Comparison of ENCODE assay signal across 23 cellular contexts in genomic region chr2:92073036-92073814, GRCh38.
DNase-seq lines count a peak whose midpoint lies in the region; ATAC-seq, FAIRE-seq and TF ChIP-seq lines count a peak whose summit lies in the region.
"Had no signal": no experiment of that assay in that cellular context is flagged by ENCODE, and none has a peak within 500 bp of the region (broad histone marks: within the 10 kb centered on the region; RNA-seq: fewer than 3 reads in every experiment).

No MANE protein-coding gene starts in this region.

- H3K79me2 ChIP-seq in HepG2 (ENCODE audit: insufficient read depth, low read length): no peaks in the 10 kb centered on the region

- H3K27ac ChIP-seq in IMR-90 (ENCODE audit: insufficient read depth, low read length) (no peak overlapping the region), HepG2 (ENCODE audit: extremely low read length, insufficient read depth, low read length) (no peak overlapping the region), spleen (no peak overlapping the region)
- H3K27ac ChIP-seq: adrenal gland, colonic mucosa, esophagus squamous epithelium, gastroesophageal sphincter, RWPE1, skin epidermis, thyroid gland had no signal

- H3K23ac ChIP-seq in IMR-90 (ENCODE audit: low read depth, low read length): no peak overlapping the region

- WGBS in IMR-90 (ENCODE audit: extremely low coverage in 2 of 2, insufficient read length in 1 of 2), 2 experiments: 91% methylated on average over 25 of the region's 60 CpGs; no CpG with 5 or more reads in 1 of the 2 experiments
- 90% methylated on average over 60 of the region's 60 CpGs for WGBS in HepG2 (ENCODE audit: low lambda C conversion rate)
- 93 to 95% (median 94%) methylated on average over 56 to 60 of the region's 60 CpGs for WGBS in spleen, 5 donors

- no peaks in the 10 kb centered on the region for H3K9me1 ChIP-seq in IMR-90 (ENCODE audit: insufficient read depth, low read length)

- H3K79me1 ChIP-seq in IMR-90 (ENCODE audit: low read depth in 1 of 2, low read length in 2 of 2): no peaks in the 10 kb centered on the region

- H2AK9ac ChIP-seq in IMR-90 (replicated peaks; ENCODE audit: low read depth, low read length, poor library complexity): no peak overlapping the region

- no peak for TF ChIP-seq RAD21 in IMR-90 (IDR thresholded peaks at IDR 0.05; ENCODE audit: low read length)
- no peak for TF ChIP-seq RAD21 in HepG2 (CRISPR knock-in tag; IDR thresholded peaks at IDR 0.05)

- H2BK5ac ChIP-seq in IMR-90 (ENCODE audit: low read depth, low read length, poor library complexity, severe bottlenecking): no peak overlapping the region

- POLR2A ChIA-PET in IMR-90 (lab: Charles Lee; ENCODE audit: unreplicated experiment): no interaction called here
- POLR2A ChIA-PET in HepG2 (lab: Yijun Ruan, JAX): no interaction called here

- no peak overlapping the region for H3K56ac ChIP-seq in IMR-90 (ENCODE audit: extremely low read depth, insufficient read depth, low read length)

- H3K4me1 ChIP-seq in IMR-90 (ENCODE audit: control insufficient read depth, insufficient read depth, low read length) (no peaks in the 10 kb centered on the region), HepG2 (ENCODE audit: insufficient read depth, low read length) (no peaks in the 10 kb centered on the region), spleen (no peaks in the 10 kb centered on the region)
- H3K4me1 ChIP-seq: adrenal gland, colonic mucosa, esophagus squamous epithelium, gastroesophageal sphincter, thyroid gland had no signal

- H3K4me2 ChIP-seq in IMR-90 (ENCODE audit: low read depth, low read length): no peak overlapping the region
- H3K4me2 ChIP-seq in HepG2 (ENCODE audit: low read depth, low read length): no peak overlapping the region

- H2BK20ac ChIP-seq in IMR-90 (ENCODE audit: low read depth, low read length): no peak overlapping the region

- H2AFZ ChIP-seq in IMR-90 (replicated peaks; ENCODE audit: low read length, poor library complexity): no peak overlapping the region
- H2AFZ ChIP-seq in HepG2 (ENCODE audit: low read length): no peak overlapping the region

- no peak for ATAC-seq in IMR-90 (ENCODE audit: low read depth)
- ATAC-seq in HepG2: no peak
- no peak for ATAC-seq in HG03280 (IDR thresholded peaks at IDR 0.05; ENCODE audit: unreplicated experiment)
- ATAC-seq in HG03159 (IDR thresholded peaks at IDR 0.05; ENCODE audit: unreplicated experiment): no peak
- ATAC-seq: gastroesophageal sphincter had no signal

- dilution Hi-C loops in IMR-90 (cut with HindIII; ENCODE audit: low sequenced_read_pairs, unreplicated experiment): no loop called here

- H4K20me1 ChIP-seq in IMR-90 (ENCODE audit: insufficient read depth, low read length) (no peaks in the 10 kb centered on the region), HepG2 (ENCODE audit: insufficient read depth, low read length) (no peaks in the 10 kb centered on the region)

- FAIRE-seq in HepG2 (lab: Jason Lieb, UNC): no peak
- FAIRE-seq: GM12891 had no signal

- H3K9me3 ChIP-seq in IMR-90 (ENCODE audit: control insufficient read depth, insufficient read depth, low read length) (peaks cover 6% of the 10 kb centered on the region; the same call in 1 of the 2 replicates), HepG2 (ENCODE audit: low read length) (no peaks in the 10 kb centered on the region), spleen (peaks cover 0 to 42% (median 24%) of the 10 kb centered on the region in 8 donors)
- H3K9me3 ChIP-seq: adrenal gland, colonic mucosa, thyroid gland had no signal

- TF ChIP-seq CTCF in IMR-90 (conservative IDR thresholded peaks at IDR 0.05; ENCODE audit: low read depth, low read length) (no peak), HepG2 (CRISPR knock-in tag; IDR thresholded peaks at IDR 0.05) (no peak), spleen (IDR thresholded peaks at IDR 0.05 in 8 of 11, conservative IDR thresholded peaks at IDR 0.05 in 3 of 11) (no peak)

- intact Hi-C loops in IMR-90 (cut with micrococcal nuclease) (no loop called here), HepG2 (cut with micrococcal nuclease; ENCODE audit: unreplicated experiment) (no loop called here), spleen (cut with DNase I; ENCODE audit: low total_unique reads) (no loop called here)

- no peak overlapping the region for H2BK120ac ChIP-seq in IMR-90 (ENCODE audit: low read depth, low read length)

- TF ChIP-seq POLR2A in IMR-90 (IDR thresholded peaks at IDR 0.05; ENCODE audit: low read depth, low read length) (no peak), HepG2 (IDR thresholded peaks at IDR 0.05; ENCODE audit: insufficient read depth in 1 of 2, low read depth in 2 of 2, low read length in 2 of 2) (no peak), spleen (IDR thresholded peaks at IDR 0.05) (no peak)

- no peak overlapping the region for H3K18ac ChIP-seq in IMR-90 (ENCODE audit: low read depth, low read length)

- no peak overlapping the region for H2BK15ac ChIP-seq in IMR-90 (ENCODE audit: low read depth, low read length)

- H3K4me3 ChIP-seq in IMR-90 (ENCODE audit: insufficient read depth, low read depth, low read length) (no peak overlapping the region), HepG2 (replicated peaks in 1 of 3; ENCODE audit: insufficient read depth in 1 of 3, low read depth in 2 of 3, low read length in 3 of 3) (no peak overlapping the region), spleen (no peak overlapping the region)
- H3K4me3 ChIP-seq: adrenal gland, colonic mucosa, esophagus squamous epithelium, gastroesophageal sphincter, skin epidermis, thyroid gland had no signal

- H4K5ac ChIP-seq in IMR-90 (ENCODE audit: low read depth, low read length): no peak overlapping the region

- H3K27me3 ChIP-seq in IMR-90 (ENCODE audit: control insufficient read depth, insufficient read depth, low read length) (no peaks in the 10 kb centered on the region), HepG2 (ENCODE audit: control insufficient read depth in 1 of 2, insufficient read depth in 2 of 2, low read length in 2 of 2) (no peaks in the 10 kb centered on the region), spleen (replicated peaks in 1 of 7) (no peaks in the 10 kb centered on the region)
- H3K27me3 ChIP-seq: adrenal gland, colonic mucosa, esophagus squamous epithelium, thyroid gland had no signal

- H2AK5ac ChIP-seq in IMR-90 (ENCODE audit: low read depth, low read length): no peak overlapping the region

- no peak overlapping the region for H3K4ac ChIP-seq in IMR-90 (ENCODE audit: low read depth, low read length)

- CTCF ChIA-PET in IMR-90 (lab: Yijun Ruan, JAX): no interaction called here
- CTCF ChIA-PET in HepG2 (lab: Yijun Ruan, JAX; ENCODE audit: low intra/inter-chr PET ratio, low total read pairs): no interaction called here

- no peaks in the 10 kb centered on the region for H3K36me3 ChIP-seq in IMR-90 (ENCODE audit: control insufficient read depth, insufficient read depth, low read length)
- no peaks in the 10 kb centered on the region for H3K36me3 ChIP-seq in HepG2 (replicated peaks in 1 of 2; ENCODE audit: control insufficient read depth in 1 of 2, insufficient read depth in 2 of 2, low read length in 2 of 2)
- no peaks in the 10 kb centered on the region for H3K36me3 ChIP-seq in spleen
- H3K36me3 ChIP-seq: adrenal gland, colonic mucosa, esophagus squamous epithelium, gastroesophageal sphincter, thyroid gland had no signal

- H4K91ac ChIP-seq in IMR-90 (ENCODE audit: insufficient read depth, low read depth, low read length): no peak overlapping the region

- DNase-seq in GM03348 (ENCODE audit: low spot score): peak; percentile 0
- no peak for DNase-seq in IMR-90
- no peak for DNase-seq in HepG2 (ENCODE audit: low spot score)
- DNase-seq in spleen: peak; percentile 48
- no peak for DNase-seq in NCI-H1436 treated with DMSO at 0.1 percent for 48 hours (lab: John Stamatoyannopoulos, UW)
- DNase-seq in NCI-H226: no peak
- DNase-seq: activated gamma-delta T cell treated with Interleukin-2 at 50 U/mL for 16 hours; AML-193; colonic mucosa; esophagus squamous epithelium; Karpas-422; midbrain; NCI-H187 treated with DMSO at 0.1 percent for 48 hours; stimulated activated naive CD4-positive, alpha-beta T cell; T-helper 9 cell; thyroid gland had no signal

- TF ChIP-seq EP300 in HepG2 (IDR thresholded peaks at IDR 0.05; ENCODE audit: low read depth in 2 of 2, low read length in 2 of 2) (no peak), HepG2 (CRISPR knock-in tag; IDR thresholded peaks at IDR 0.05; ENCODE audit: borderline replicate concordance) (no peak)

- H3K9ac ChIP-seq in IMR-90 (ENCODE audit: low read depth, low read length): no peak overlapping the region
- no peak overlapping the region for H3K9ac ChIP-seq in HepG2 (ENCODE audit: insufficient read depth, low read depth, low read length)

- in situ Hi-C loops in IMR-90 (cut with MboI; ENCODE audit: low sequenced_read_pairs): no loop called here
- in situ Hi-C loops in HepG2 (cut with HindIII; ENCODE audit: extremely low pct_ligation_motif_present, low pct_unique_long_range_greater_than_20kb): no loop called here

- no peak overlapping the region for H4K8ac ChIP-seq in IMR-90 (ENCODE audit: low read depth in 2 of 2, low read length in 2 of 2)

- H3K14ac ChIP-seq in IMR-90 (replicated peaks; ENCODE audit: low read depth, low read length): no peak overlapping the region

- no TSS peak for BruUV-seq in IMR-90 (replicated peaks; lab: Mats Ljungman, UMichigan)
- BruUV-seq in HepG2 (replicated peaks; lab: Mats Ljungman, UMichigan): no TSS peak

TF ChIP-seq in IMR-90, 13 proteins besides CTCF, POLR2A, EP300 and RAD21:
- TF ChIP-seq MAZ (IDR thresholded peaks at IDR 0.05; ENCODE audit: borderline replicate concordance, low read depth, low read length) (no peak), MXI1 (IDR thresholded peaks at IDR 0.05; ENCODE audit: borderline replicate concordance, low read depth, low read length) (no peak), BHLHE40 (IDR thresholded peaks at IDR 0.05; ENCODE audit: low read depth, low read length) (no peak), MAFK (IDR thresholded peaks at IDR 0.05; ENCODE audit: low read depth, low read length) (peak; percentile 82)
TF ChIP-seq in IMR-90: peak in this region for 1.

TF ChIP-seq in HepG2, 621 proteins besides CTCF, POLR2A, EP300 and RAD21:
- TF ChIP-seq HNRNPL (IDR thresholded peaks at IDR 0.05; ENCODE audit: low read depth, low read length): 0 out of 2 replicates have a peak, but pooled peaks have one; percentile 8
- no peak for TF ChIP-seq ATAD3A (CRISPR knock-in tag; IDR thresholded peaks at IDR 0.05)
- peak; percentile 96 for TF ChIP-seq MAFF (IDR thresholded peaks at IDR 0.05; ENCODE audit: low read depth, low read length)
- peak; percentile 93 to 98 for TF ChIP-seq MAFK (conservative IDR thresholded peaks at IDR 0.05 in 1 of 2, IDR thresholded peaks at IDR 0.05 in 1 of 2; ENCODE audit: low read length in 2 of 2)

Comparison
In these comparisons a context has a peak if more than half of its experiments do, and no peak if none do; other contexts are left out.
1. DNase-seq: peak in GM03348 (single experiment) and spleen (single experiment); none in IMR-90 (single experiment), HepG2 (single experiment), NCI-H1436 treated with DMSO at 0.1 percent for 48 hours (single experiment) and NCI-H226 (single experiment).